In the genomic region with DNA sequence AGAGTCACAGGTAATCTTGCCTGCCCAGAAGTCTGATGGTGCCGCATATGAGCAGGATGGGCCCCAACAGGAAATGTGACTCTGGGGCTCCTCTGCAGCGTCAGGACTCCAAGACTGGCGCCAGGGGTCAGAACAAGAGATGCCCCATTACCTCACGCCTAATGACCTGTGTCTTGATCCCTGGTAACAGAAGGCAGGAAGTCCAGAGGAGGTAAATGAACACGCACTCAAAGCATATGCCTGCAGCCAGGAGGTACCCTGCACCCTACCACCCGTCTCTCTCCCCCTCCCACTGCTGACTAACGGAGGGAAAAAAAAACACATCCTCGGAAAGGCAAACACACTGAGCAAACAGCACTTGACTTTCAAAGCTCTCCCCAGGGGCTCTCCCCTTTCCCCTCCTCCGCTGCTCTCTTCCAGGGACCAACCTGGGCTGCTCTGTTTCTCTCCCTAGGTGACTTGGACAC, we compare ENCODE assay signal across 1 cellular context.
TF ChIP-seq lines count a peak whose summit lies in the region.

No MANE protein-coding gene starts in this region.

TF ChIP-seq in H1, 55 proteins besides CTCF, POLR2A, EP300 and RAD21:
- no peak for TF ChIP-seq SIN3A (conservative IDR thresholded peaks at IDR 0.05 in 1 of 2, IDR thresholded peaks at IDR 0.05 in 1 of 2; ENCODE audit: low read depth in 1 of 2, low read length in 2 of 2)
- TF ChIP-seq RXRA (IDR thresholded peaks at IDR 0.05; ENCODE audit: insufficient read depth, low read depth, low read length), result no peak
- TF ChIP-seq ASH2L (IDR thresholded peaks at IDR 0.05; ENCODE audit: low read length), result no peak
- no peak for TF ChIP-seq TBP (IDR thresholded peaks at IDR 0.05; ENCODE audit: low read depth, low read length)
- TF ChIP-seq KDM1A (IDR thresholded peaks at IDR 0.05; ENCODE audit: borderline replicate concordance, low read length), result no peak
- TF ChIP-seq CHD1 (IDR thresholded peaks at IDR 0.05; ENCODE audit: low read depth, low read length), result no peak
- TF ChIP-seq BACH1 (IDR thresholded peaks at IDR 0.05; ENCODE audit: low read length), result no peak
- TF ChIP-seq, protein P1, sequence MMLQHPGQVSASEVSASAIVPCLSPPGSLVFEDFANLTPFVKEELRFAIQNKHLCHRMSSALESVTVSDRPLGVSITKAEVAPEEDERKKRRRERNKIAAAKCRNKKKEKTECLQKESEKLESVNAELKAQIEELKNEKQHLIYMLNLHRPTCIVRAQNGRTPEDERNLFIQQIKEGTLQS (IDR thresholded peaks at IDR 0.05; ENCODE audit: insufficient read depth, low read depth, low read length), result no peak
- TF ChIP-seq MAFK (IDR thresholded peaks at IDR 0.05; ENCODE audit: low read depth, low read length), result no peak
- TF ChIP-seq, protein P2, sequence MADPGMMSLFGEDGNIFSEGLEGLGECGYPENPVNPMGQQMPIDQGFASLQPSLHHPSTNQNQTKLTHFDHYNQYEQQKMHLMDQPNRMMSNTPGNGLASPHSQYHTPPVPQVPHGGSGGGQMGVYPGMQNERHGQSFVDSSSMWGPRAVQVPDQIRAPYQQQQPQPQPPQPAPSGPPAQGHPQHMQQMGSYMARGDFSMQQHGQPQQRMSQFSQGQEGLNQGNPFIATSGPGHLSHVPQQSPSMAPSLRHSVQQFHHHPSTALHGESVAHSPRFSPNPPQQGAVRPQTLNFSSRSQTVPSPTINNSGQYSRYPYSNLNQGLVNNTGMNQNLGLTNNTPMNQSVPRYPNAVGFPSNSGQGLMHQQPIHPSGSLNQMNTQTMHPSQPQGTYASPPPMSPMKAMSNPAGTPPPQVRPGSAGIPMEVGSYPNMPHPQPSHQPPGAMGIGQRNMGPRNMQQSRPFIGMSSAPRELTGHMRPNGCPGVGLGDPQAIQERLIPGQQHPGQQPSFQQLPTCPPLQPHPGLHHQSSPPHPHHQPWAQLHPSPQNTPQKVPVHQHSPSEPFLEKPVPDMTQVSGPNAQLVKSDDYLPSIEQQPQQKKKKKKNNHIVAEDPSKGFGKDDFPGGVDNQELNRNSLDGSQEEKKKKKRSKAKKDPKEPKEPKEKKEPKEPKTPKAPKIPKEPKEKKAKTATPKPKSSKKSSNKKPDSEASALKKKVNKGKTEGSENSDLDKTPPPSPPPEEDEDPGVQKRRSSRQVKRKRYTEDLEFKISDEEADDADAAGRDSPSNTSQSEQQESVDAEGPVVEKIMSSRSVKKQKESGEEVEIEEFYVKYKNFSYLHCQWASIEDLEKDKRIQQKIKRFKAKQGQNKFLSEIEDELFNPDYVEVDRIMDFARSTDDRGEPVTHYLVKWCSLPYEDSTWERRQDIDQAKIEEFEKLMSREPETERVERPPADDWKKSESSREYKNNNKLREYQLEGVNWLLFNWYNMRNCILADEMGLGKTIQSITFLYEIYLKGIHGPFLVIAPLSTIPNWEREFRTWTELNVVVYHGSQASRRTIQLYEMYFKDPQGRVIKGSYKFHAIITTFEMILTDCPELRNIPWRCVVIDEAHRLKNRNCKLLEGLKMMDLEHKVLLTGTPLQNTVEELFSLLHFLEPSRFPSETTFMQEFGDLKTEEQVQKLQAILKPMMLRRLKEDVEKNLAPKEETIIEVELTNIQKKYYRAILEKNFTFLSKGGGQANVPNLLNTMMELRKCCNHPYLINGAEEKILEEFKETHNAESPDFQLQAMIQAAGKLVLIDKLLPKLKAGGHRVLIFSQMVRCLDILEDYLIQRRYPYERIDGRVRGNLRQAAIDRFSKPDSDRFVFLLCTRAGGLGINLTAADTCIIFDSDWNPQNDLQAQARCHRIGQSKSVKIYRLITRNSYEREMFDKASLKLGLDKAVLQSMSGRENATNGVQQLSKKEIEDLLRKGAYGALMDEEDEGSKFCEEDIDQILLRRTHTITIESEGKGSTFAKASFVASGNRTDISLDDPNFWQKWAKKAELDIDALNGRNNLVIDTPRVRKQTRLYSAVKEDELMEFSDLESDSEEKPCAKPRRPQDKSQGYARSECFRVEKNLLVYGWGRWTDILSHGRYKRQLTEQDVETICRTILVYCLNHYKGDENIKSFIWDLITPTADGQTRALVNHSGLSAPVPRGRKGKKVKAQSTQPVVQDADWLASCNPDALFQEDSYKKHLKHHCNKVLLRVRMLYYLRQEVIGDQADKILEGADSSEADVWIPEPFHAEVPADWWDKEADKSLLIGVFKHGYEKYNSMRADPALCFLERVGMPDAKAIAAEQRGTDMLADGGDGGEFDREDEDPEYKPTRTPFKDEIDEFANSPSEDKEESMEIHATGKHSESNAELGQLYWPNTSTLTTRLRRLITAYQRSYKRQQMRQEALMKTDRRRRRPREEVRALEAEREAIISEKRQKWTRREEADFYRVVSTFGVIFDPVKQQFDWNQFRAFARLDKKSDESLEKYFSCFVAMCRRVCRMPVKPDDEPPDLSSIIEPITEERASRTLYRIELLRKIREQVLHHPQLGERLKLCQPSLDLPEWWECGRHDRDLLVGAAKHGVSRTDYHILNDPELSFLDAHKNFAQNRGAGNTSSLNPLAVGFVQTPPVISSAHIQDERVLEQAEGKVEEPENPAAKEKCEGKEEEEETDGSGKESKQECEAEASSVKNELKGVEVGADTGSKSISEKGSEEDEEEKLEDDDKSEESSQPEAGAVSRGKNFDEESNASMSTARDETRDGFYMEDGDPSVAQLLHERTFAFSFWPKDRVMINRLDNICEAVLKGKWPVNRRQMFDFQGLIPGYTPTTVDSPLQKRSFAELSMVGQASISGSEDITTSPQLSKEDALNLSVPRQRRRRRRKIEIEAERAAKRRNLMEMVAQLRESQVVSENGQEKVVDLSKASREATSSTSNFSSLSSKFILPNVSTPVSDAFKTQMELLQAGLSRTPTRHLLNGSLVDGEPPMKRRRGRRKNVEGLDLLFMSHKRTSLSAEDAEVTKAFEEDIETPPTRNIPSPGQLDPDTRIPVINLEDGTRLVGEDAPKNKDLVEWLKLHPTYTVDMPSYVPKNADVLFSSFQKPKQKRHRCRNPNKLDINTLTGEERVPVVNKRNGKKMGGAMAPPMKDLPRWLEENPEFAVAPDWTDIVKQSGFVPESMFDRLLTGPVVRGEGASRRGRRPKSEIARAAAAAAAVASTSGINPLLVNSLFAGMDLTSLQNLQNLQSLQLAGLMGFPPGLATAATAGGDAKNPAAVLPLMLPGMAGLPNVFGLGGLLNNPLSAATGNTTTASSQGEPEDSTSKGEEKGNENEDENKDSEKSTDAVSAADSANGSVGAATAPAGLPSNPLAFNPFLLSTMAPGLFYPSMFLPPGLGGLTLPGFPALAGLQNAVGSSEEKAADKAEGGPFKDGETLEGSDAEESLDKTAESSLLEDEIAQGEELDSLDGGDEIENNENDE (IDR thresholded peaks at IDR 0.05; ENCODE audit: insufficient replicate concordance, low read length), result no peak
- TF ChIP-seq ZNF274 (IDR thresholded peaks at IDR 0.05; ENCODE audit: borderline replicate concordance, extremely low read depth, low read length), result no peak
- no peak for TF ChIP-seq TEAD4 (IDR thresholded peaks at IDR 0.05; ENCODE audit: low read depth, low read length)
- no peak for TF ChIP-seq BCL11A (IDR thresholded peaks at IDR 0.05; ENCODE audit: low read depth in 2 of 2, low read length in 2 of 2)
- no peak for TF ChIP-seq RBBP5 (IDR thresholded peaks at IDR 0.05; ENCODE audit: borderline replicate concordance, low read depth, low read length)
- TF ChIP-seq HDAC2 (IDR thresholded peaks at IDR 0.05; ENCODE audit: borderline replicate concordance in 1 of 2, low read depth in 2 of 2, low read length in 2 of 2), result no peak
- no peak for TF ChIP-seq NRF1 (IDR thresholded peaks at IDR 0.05; ENCODE audit: low read depth, low read length)
- no peak for TF ChIP-seq NANOG (IDR thresholded peaks at IDR 0.05; ENCODE audit: insufficient read depth, low read depth, low read length, poor library complexity, severe bottlenecking)
